ENCODE assay signal across 20 cellular contexts in the genomic region with DNA sequence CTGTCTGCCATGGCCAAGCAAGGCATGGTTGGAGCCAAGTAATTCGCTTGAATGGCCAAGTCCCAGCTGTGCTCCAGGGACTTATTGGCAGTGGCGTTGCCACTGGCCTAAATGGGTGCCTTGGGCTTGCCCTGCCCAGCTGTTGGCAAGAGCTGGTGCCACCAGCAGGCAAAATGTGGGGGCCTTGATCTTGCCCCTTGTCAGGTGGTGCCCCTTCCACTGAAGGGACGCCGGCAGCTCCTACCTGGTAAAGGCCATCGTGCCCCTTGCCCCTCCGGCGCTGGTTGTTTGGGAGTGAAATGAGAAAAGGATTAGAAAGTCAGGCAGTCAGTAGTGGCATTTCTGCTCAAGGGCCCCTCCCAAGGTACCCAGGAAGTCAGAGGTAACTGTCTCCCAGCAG.
DNase-seq lines count a peak whose midpoint lies in the region; ATAC-seq and TF ChIP-seq lines count a peak whose summit lies in the region.
"Had no signal": no experiment of that assay in that cellular context is flagged by ENCODE, and none has a peak within 500 bp of the region (broad histone marks: within the 10 kb centered on the region; RNA-seq: fewer than 3 reads in every experiment).

No MANE protein-coding gene starts in this region.

- peaks cover 16% of the 10 kb centered on the region for H3K4me1 Mint-ChIP-seq in activated T-helper 17 cell treated with anti-CD3 and anti-CD28 coated beads, Interleukin-2, amount 50 U/mL, for 72 hours
- H3K4me1 Mint-ChIP-seq in natural killer cell = peaks cover 91 to 96% of the 10 kb centered on the region in 2 donors

- H3K4me1 ChIP-seq in BLaER1 treated with 17β-estradiol and CSF1 and Interleukin-3, amounts not matched to agents 10 nM and 100 nM = peaks cover 44 to 80% (median 67%) of the 10 kb centered on the region in 10 experiments
- no peaks in the 10 kb centered on the region for H3K4me1 ChIP-seq in mesendoderm (ENCODE audit: control insufficient read depth, low read depth, low read length)
- H3K4me1 ChIP-seq: prostate gland, transverse colon had no signal

- peak overlapping the region; percentile 58 to 93 (median 83) for H3K4me2 ChIP-seq in BLaER1 treated with 17β-estradiol and CSF1 and Interleukin-3, amounts not matched to agents 10 nM and 100 nM
- no peak overlapping the region for H3K4me2 ChIP-seq in mesendoderm (ENCODE audit: low read length)
- H3K4me2 ChIP-seq: GM23338 had no signal

- H3K23ac ChIP-seq in mesendoderm (ENCODE audit: low read length) = no peak overlapping the region

- H2BK5ac ChIP-seq in mesendoderm (ENCODE audit: low read length) = no peak overlapping the region

- no peak overlapping the region for H3K56ac ChIP-seq in mesendoderm (ENCODE audit: low read length)

- no peaks in the 10 kb centered on the region for H3K27me3 Mint-ChIP-seq in activated T-helper 17 cell treated with anti-CD3 and anti-CD28 coated beads, Interleukin-2, amount 50 U/mL, for 72 hours
- H3K27me3 Mint-ChIP-seq in natural killer cell (ENCODE audit: low read depth in 2 of 2) = no peaks in the 10 kb centered on the region

- TF ChIP-seq CTCF in natural killer cell (IDR thresholded peaks at IDR 0.05) = no peak

- H2AK5ac ChIP-seq in mesendoderm (ENCODE audit: low read length) = no peak overlapping the region

- no peaks in the 10 kb centered on the region; a peak in 1 of 22 replicates for H4K20me1 ChIP-seq in BLaER1 treated with 17β-estradiol and CSF1 and Interleukin-3, amounts not matched to agents 10 nM and 100 nM

- peaks cover 0 to 6% (median 0%) of the 10 kb centered on the region in 11 experiments; a peak in 1 of 22 replicates for H3K27me3 ChIP-seq in BLaER1 treated with 17β-estradiol and CSF1 and Interleukin-3, amounts not matched to agents 10 nM and 100 nM
- no peaks in the 10 kb centered on the region for H3K27me3 ChIP-seq in mesendoderm (ENCODE audit: insufficient read depth, low read length, poor library complexity)
- H3K27me3 ChIP-seq: transverse colon had no signal

- no CpG with 5 or more reads among the region's 7 CpGs for WGBS in mesendoderm (ENCODE audit: extremely low coverage, insufficient coverage, low lambda C conversion rate)

- no peaks in the 10 kb centered on the region for H3K36me3 ChIP-seq in BLaER1 treated with 17β-estradiol and CSF1 and Interleukin-3, amounts not matched to agents 10 nM and 100 nM
- no peaks in the 10 kb centered on the region for H3K36me3 ChIP-seq in mesendoderm (ENCODE audit: control insufficient read depth, insufficient read depth, low read length)
- H3K36me3 ChIP-seq: prostate gland, transverse colon had no signal

- no peak overlapping the region for H2BK120ac ChIP-seq in mesendoderm (ENCODE audit: low read depth, low read length)

- intact Hi-C loops in natural killer cell (cut with micrococcal nuclease) = no loop called here

- H4K5ac ChIP-seq in mesendoderm (ENCODE audit: low read length) = no peak overlapping the region

- H3K79me2 ChIP-seq in mesendoderm (ENCODE audit: control insufficient read depth, insufficient read depth, low read length) = no peaks in the 10 kb centered on the region

- DNase-seq in D341Med (ENCODE audit: low spot score) (peak; percentile 17), natural killer cell (peak; percentile 17), foreskin melanocyte (no peak), mesendoderm (no peak), cortex of kidney (lab: John Stamatoyannopoulos, UW) (no peak)
- DNase-seq: central memory CD4-positive, alpha-beta T cell; DMS 273 treated with DMSO at 0.1 percent for 48 hours; hypothalamus; NCI-H146; NCI-H2107; NCI-H446 treated with DMSO at 0.1 percent for 48 hours; T-helper 2 cell; transverse colon had no signal

- H3K9me3 Mint-ChIP-seq in activated T-helper 17 cell treated with anti-CD3 and anti-CD28 coated beads, Interleukin-2, amount 50 U/mL, for 72 hours = no peaks in the 10 kb centered on the region
- no peaks in the 10 kb centered on the region for H3K9me3 Mint-ChIP-seq in natural killer cell
- H3K9me3 Mint-ChIP-seq: activated T-helper 1 cell treated with anti-CD3 and anti-CD28 coated beads, Interleukin-12 subunit alpha, Interleukin-12 subunit beta, Interleukin-2, Interleukin-4 antibody, amounts not matched to agents 30 ng/mL and 10 ng/mL and 1 ng/mL, durations not matched to agents 14 hours and 24 hours and 36 hours; CD14-positive monocyte; GM23338 had no signal

- H3K36me3 Mint-ChIP-seq in activated T-helper 17 cell treated with anti-CD3 and anti-CD28 coated beads, Interleukin-2, amount 50 U/mL, for 72 hours (ENCODE audit: low read depth) = peaks cover 91% of the 10 kb centered on the region
- H3K36me3 Mint-ChIP-seq in natural killer cell = peaks cover 24% of the 10 kb centered on the region
- H3K36me3 Mint-ChIP-seq: CD14-positive monocyte had no signal

- H3K9me3 ChIP-seq in BLaER1 treated with 17β-estradiol and CSF1 and Interleukin-3, amounts not matched to agents 10 nM and 100 nM (replicated peaks in 1 of 11) = peaks cover 0 to 20% (median 12%) of the 10 kb centered on the region in 11 experiments; a peak in 15 of 22 replicates
- H3K9me3 ChIP-seq: prostate gland, transverse colon had no signal

- H2BK15ac ChIP-seq in mesendoderm (replicated peaks; ENCODE audit: low read depth) = no peak overlapping the region

- no peak overlapping the region for H4K8ac ChIP-seq in mesendoderm (ENCODE audit: low read depth, low read length)

- H3K4ac ChIP-seq in mesendoderm (ENCODE audit: low read depth, low read length) = no peak overlapping the region

- peak overlapping the region; percentile 75 for H3K27ac Mint-ChIP-seq in activated T-helper 17 cell treated with anti-CD3 and anti-CD28 coated beads, Interleukin-2, amount 50 U/mL, for 72 hours
- peak overlapping the region; percentile 91 to 100 for H3K27ac Mint-ChIP-seq in natural killer cell
- H3K27ac Mint-ChIP-seq: activated T-helper 1 cell treated with anti-CD3 and anti-CD28 coated beads, Interleukin-12 subunit alpha, Interleukin-12 subunit beta, Interleukin-2, Interleukin-4 antibody, amounts not matched to agents 30 ng/mL and 10 ng/mL and 1 ng/mL, durations not matched to agents 14 hours and 24 hours and 36 hours; GM23338 had no signal

- no peak overlapping the region; a peak in 1 of 22 replicates for H3K9ac ChIP-seq in BLaER1 treated with 17β-estradiol and CSF1 and Interleukin-3, amounts not matched to agents 10 nM and 100 nM
- H3K9ac ChIP-seq in mesendoderm (ENCODE audit: low read length) = no peak overlapping the region

- H3K27ac ChIP-seq in BLaER1 treated with 17β-estradiol and CSF1 and Interleukin-3, amounts not matched to agents 10 nM and 100 nM = peak overlapping the region in 2 of 11 experiments; percentile 17 to 76; a peak in 4 of 22 replicates
- no peak overlapping the region for H3K27ac ChIP-seq in mesendoderm (ENCODE audit: low read depth, low read length)
- H3K27ac ChIP-seq: prostate gland, SK-N-MC, transverse colon had no signal

- ATAC-seq in activated T-helper 17 cell treated with anti-CD3 and anti-CD28 coated beads, Interleukin-2, amount 50 U/mL, for 72 hours (replicated peaks) = no peak
- no peak for ATAC-seq in natural killer cell
- ATAC-seq: GM23338 had no signal

- no peak overlapping the region for H3K4me3 ChIP-seq in BLaER1 treated with 17β-estradiol and CSF1 and Interleukin-3, amounts not matched to agents 10 nM and 100 nM
- no peak overlapping the region for H3K4me3 ChIP-seq in mesendoderm (ENCODE audit: low read length)
- H3K4me3 ChIP-seq: GM23338, prostate gland, SK-N-MC, transverse colon had no signal

- H3K79me1 ChIP-seq in mesendoderm (ENCODE audit: low read length) = no peaks in the 10 kb centered on the region

- H3K18ac ChIP-seq in mesendoderm (ENCODE audit: low read length) = no peak overlapping the region

- no peak overlapping the region for H3K4me3 Mint-ChIP-seq in activated T-helper 17 cell treated with anti-CD3 and anti-CD28 coated beads, Interleukin-2, amount 50 U/mL, for 72 hours
- H3K4me3 Mint-ChIP-seq in natural killer cell = peak overlapping the region; percentile 75
- H3K4me3 Mint-ChIP-seq: activated T-helper 1 cell treated with anti-CD3 and anti-CD28 coated beads, Interleukin-12 subunit alpha, Interleukin-12 subunit beta, Interleukin-2, Interleukin-4 antibody, amounts not matched to agents 30 ng/mL and 10 ng/mL and 1 ng/mL, durations not matched to agents 14 hours and 24 hours and 36 hours; CD14-positive monocyte; GM23338 had no signal

Comparison
In these comparisons a context has a peak if more than half of its experiments do, and no peak if none do; other contexts are left out.
1. DNase-seq: peak in D341Med (single experiment) and natural killer cell (single experiment); none in foreskin melanocyte (single experiment), mesendoderm (single experiment) and cortex of kidney (single experiment).